Comparison of ENCODE assay signal across 1 cellular context in genomic region chr1:181104790-181105133, GRCh38.
TF ChIP-seq lines count a peak whose summit lies in the region.

No MANE protein-coding gene starts in this region.

TF ChIP-seq in K562, 482 proteins besides CTCF, POLR2A, EP300 and RAD21 (continued from another document and continues in another):
- TF ChIP-seq MAZ (CRISPR knock-in tag; conservative IDR thresholded peaks at IDR 0.05 in 1 of 2, IDR thresholded peaks at IDR 0.05 in 1 of 2) = no peak
- no peak for TF ChIP-seq FOXK2 (conservative IDR thresholded peaks at IDR 0.05 in 1 of 2, IDR thresholded peaks at IDR 0.05 in 1 of 2; ENCODE audit: low read depth in 2 of 2)
- peak; percentile 65; the same call in 1 of the 2 replicates for TF ChIP-seq ETV5 (CRISPR knock-in tag; IDR thresholded peaks at IDR 0.05; ENCODE audit: low read depth)
- TF ChIP-seq TRIM25 (IDR thresholded peaks at IDR 0.05; ENCODE audit: borderline replicate concordance) = no peak; the same call in 1 of the 2 replicates
- TF ChIP-seq AFF4 (CRISPR knock-in tag; IDR thresholded peaks at IDR 0.05) = no peak
- TF ChIP-seq ZNF436 (CRISPR knock-in tag; IDR thresholded peaks at IDR 0.05) = no peak
- TF ChIP-seq LEF1 (IDR thresholded peaks at IDR 0.05) = no peak
- TF ChIP-seq EWSR1 (IDR thresholded peaks at IDR 0.05; ENCODE audit: borderline replicate concordance, low read depth, partially characterized antibody) = no peak
- no peak for TF ChIP-seq ZSCAN32 (CRISPR knock-in tag; IDR thresholded peaks at IDR 0.05)
- TF ChIP-seq SIRT6 (IDR thresholded peaks at IDR 0.05; ENCODE audit: low read depth, low read length) = no peak
- TF ChIP-seq STAG1 (CRISPR knock-in tag; IDR thresholded peaks at IDR 0.05; ENCODE audit: borderline replicate concordance) = no peak
- no peak for TF ChIP-seq E4F1 (CRISPR knock-in tag; IDR thresholded peaks at IDR 0.05; ENCODE audit: borderline replicate concordance)
- TF ChIP-seq ZBTB5 (IDR thresholded peaks at IDR 0.05) = no peak
- no peak for TF ChIP-seq SIX5 (IDR thresholded peaks at IDR 0.05; ENCODE audit: borderline replicate concordance in 1 of 2, insufficient read depth in 1 of 2, low read depth in 1 of 2, low read length in 2 of 2)
- no peak for TF ChIP-seq GTF2A2 (tag; IDR thresholded peaks at IDR 0.05)
- TF ChIP-seq FOXA3 (CRISPR knock-in tag; conservative IDR thresholded peaks at IDR 0.05 in 1 of 2, IDR thresholded peaks at IDR 0.05 in 1 of 2) = no peak
- TF ChIP-seq CHD2 (IDR thresholded peaks at IDR 0.05; ENCODE audit: low read depth, low read length) = no peak
- TF ChIP-seq ZBTB43 (CRISPR knock-in tag; IDR thresholded peaks at IDR 0.05) = no peak
- TF ChIP-seq NFE2 (IDR thresholded peaks at IDR 0.05; ENCODE audit: low read depth) = no peak
- TF ChIP-seq BRD4 (IDR thresholded peaks at IDR 0.05) = peak; percentile 64; the same call in 1 of the 2 replicates
- 0 out of 2 replicates have a peak, but pooled peaks have one; percentile 78 for TF ChIP-seq SREBF2 (CRISPR knock-in tag; IDR thresholded peaks at IDR 0.05)
- no peak for TF ChIP-seq RBM22 (IDR thresholded peaks at IDR 0.05; ENCODE audit: low read depth, low read length, poor library complexity, severe bottlenecking)
- TF ChIP-seq VEZF1 (CRISPR knock-in tag; IDR thresholded peaks at IDR 0.05) = no peak
- TF ChIP-seq ZNF518B (CRISPR knock-in tag; IDR thresholded peaks at IDR 0.05) = no peak
- no peak for TF ChIP-seq NCOA4 (IDR thresholded peaks at IDR 0.05; ENCODE audit: partially characterized antibody)
- TF ChIP-seq ZNF778 (CRISPR knock-in tag; IDR thresholded peaks at IDR 0.05) = no peak
- no peak for TF ChIP-seq TEAD1 (CRISPR knock-in tag; IDR thresholded peaks at IDR 0.05)
- TF ChIP-seq ZNF583 (CRISPR knock-in tag; IDR thresholded peaks at IDR 0.05) = no peak
- no peak for TF ChIP-seq POLR2H (tag; IDR thresholded peaks at IDR 0.05; ENCODE audit: low read depth)
- TF ChIP-seq ESRRB (CRISPR knock-in tag; IDR thresholded peaks at IDR 0.05; ENCODE audit: borderline replicate concordance) = no peak
- TF ChIP-seq CBX8 (IDR thresholded peaks at IDR 0.05; ENCODE audit: borderline replicate concordance, extremely low read depth, low read depth, low read length, poor library complexity, severe bottlenecking) = no peak
- TF ChIP-seq XRCC3 (IDR thresholded peaks at IDR 0.05) = no peak
- TF ChIP-seq HDGF (IDR thresholded peaks at IDR 0.05) = no peak
- TF ChIP-seq PRDM10 (IDR thresholded peaks at IDR 0.05; ENCODE audit: partially characterized antibody) = no peak
- TF ChIP-seq RNF2 (IDR thresholded peaks at IDR 0.05) = no peak
- TF ChIP-seq YBX1 (IDR thresholded peaks at IDR 0.05) = no peak
- TF ChIP-seq ZKSCAN3 (CRISPR knock-in tag; IDR thresholded peaks at IDR 0.05) = no peak
- no peak for TF ChIP-seq ZNF507 (tag; conservative IDR thresholded peaks at IDR 0.05)
- TF ChIP-seq SOX6 (IDR thresholded peaks at IDR 0.05) = no peak
- no peak for TF ChIP-seq ZC3H11A (IDR thresholded peaks at IDR 0.05; ENCODE audit: low read depth, low read length)
- TF ChIP-seq TFAP4 (CRISPR knock-in tag; IDR thresholded peaks at IDR 0.05; ENCODE audit: borderline replicate concordance) = peak; percentile 61; the same call in 1 of the 2 replicates
- TF ChIP-seq MED1 (CRISPR knock-in tag; IDR thresholded peaks at IDR 0.05; ENCODE audit: borderline replicate concordance) = no peak
